In genomic region chr5:131268758-131269370, GRCh38 we compare ENCODE assay signal across 13 cellular contexts.
DNase-seq lines count a peak whose midpoint lies in the region; ATAC-seq and TF ChIP-seq lines count a peak whose summit lies in the region.
"Had no signal": no experiment of that assay in that cellular context is flagged by ENCODE, and none has a peak within 500 bp of the region (broad histone marks: within the 10 kb centered on the region; RNA-seq: fewer than 3 reads in every experiment).

No MANE protein-coding gene starts in this region.

- peaks cover 8% of the 10 kb centered on the region for H3F3A ChIP-seq in OCI-LY1 (ENCODE audit: insufficient read depth, low read length)

- H3K9me3 ChIP-seq in OCI-LY1 (ENCODE audit: low read length) = no peaks in the 10 kb centered on the region
- no peaks in the 10 kb centered on the region for H3K9me3 ChIP-seq in neutrophil

- H3K79me2 ChIP-seq in OCI-LY1 (ENCODE audit: insufficient read depth, low read length) = peaks cover 83% of the 10 kb centered on the region

- H2AFZ ChIP-seq in OCI-LY1 (ENCODE audit: low read length) = no peak overlapping the region

- no peaks in the 10 kb centered on the region for H3K9me2 ChIP-seq in OCI-LY1 (ENCODE audit: low read depth, low read length)

- in situ Hi-C loops in astrocyte of the spinal cord (cut with HindIII; ENCODE audit: low sequenced_read_pairs) = no loop called here

- H3K36me3 ChIP-seq in OCI-LY1 (ENCODE audit: insufficient read depth, low read length) (peaks cover 3% of the 10 kb centered on the region; the same call in 1 of the 2 replicates), neutrophil (no peaks in the 10 kb centered on the region)

- H3K36me3 Mint-ChIP-seq in T-helper 2 cell treated with Interferon-gamma antibody and Interleukin-4, amounts not matched to agents 5 μg/mL and 100 μg/mL, for 36 hours (ENCODE audit: low read depth) = peaks cover 45% of the 10 kb centered on the region

- H3K4me3 ChIP-seq in OCI-LY1 (ENCODE audit: low read depth, low read length, poor library complexity, severe bottlenecking) (no peak overlapping the region), astrocyte of the spinal cord (ENCODE audit: low read depth, low read length) (no peak overlapping the region), neutrophil (ENCODE audit: low read depth in 1 of 2, low read length in 1 of 2) (no peak overlapping the region)

- H3K27ac Mint-ChIP-seq in T-helper 2 cell treated with Interferon-gamma antibody and Interleukin-4, amounts not matched to agents 5 μg/mL and 100 μg/mL, for 36 hours = no peak overlapping the region

- no peaks in the 10 kb centered on the region for H3K27me3 ChIP-seq in OCI-LY1 (ENCODE audit: insufficient read depth, low read length)
- no peaks in the 10 kb centered on the region for H3K27me3 ChIP-seq in neutrophil

- H3K4me3 Mint-ChIP-seq in T-helper 2 cell treated with Interferon-gamma antibody and Interleukin-4, amounts not matched to agents 5 μg/mL and 100 μg/mL, for 36 hours = peak overlapping the region; percentile 43

- no peak for ATAC-seq in HG03521 (IDR thresholded peaks at IDR 0.05; ENCODE audit: unreplicated experiment)

- no peaks in the 10 kb centered on the region for H3K9me3 Mint-ChIP-seq in T-helper 2 cell treated with Interferon-gamma antibody and Interleukin-4, amounts not matched to agents 5 μg/mL and 100 μg/mL, for 36 hours

- peaks cover 41% of the 10 kb centered on the region for H3K4me1 Mint-ChIP-seq in T-helper 2 cell treated with Interferon-gamma antibody and Interleukin-4, amounts not matched to agents 5 μg/mL and 100 μg/mL, for 36 hours (ENCODE audit: low read depth)

- H3K9ac ChIP-seq in OCI-LY1 (ENCODE audit: low read length) = no peak overlapping the region

- no peaks in the 10 kb centered on the region for H4K20me1 ChIP-seq in OCI-LY1 (ENCODE audit: insufficient read depth, low read length)

- H3K4me2 ChIP-seq in OCI-LY1 (ENCODE audit: low read length) = peak overlapping the region; percentile 65; the same call in 1 of the 2 replicates

- H3K27ac ChIP-seq in OCI-LY1 (ENCODE audit: low read depth, low read length, poor library complexity, severe bottlenecking) = no peak overlapping the region
- H3K27ac ChIP-seq in neutrophil = peak overlapping the region; percentile 7

- H3K27me3 Mint-ChIP-seq in T-helper 2 cell treated with Interferon-gamma antibody and Interleukin-4, amounts not matched to agents 5 μg/mL and 100 μg/mL, for 36 hours (ENCODE audit: low read depth) = no peaks in the 10 kb centered on the region

- TF ChIP-seq CTCF in OCI-LY1 (IDR thresholded peaks at IDR 0.05; ENCODE audit: low read length) (no peak), astrocyte of the spinal cord (IDR thresholded peaks at IDR 0.05; ENCODE audit: low read depth, low read length) (no peak), neutrophil (IDR thresholded peaks at IDR 0.05) (no peak)

- H3K4me1 ChIP-seq in OCI-LY1 (ENCODE audit: insufficient read depth, low read length, severe bottlenecking) (peaks cover 80% of the 10 kb centered on the region), neutrophil (ENCODE audit: control insufficient read depth in 1 of 2, insufficient read depth in 1 of 2, low read depth in 1 of 2, low read length in 1 of 2) (peaks cover 54 to 64% of the 10 kb centered on the region in 2 experiments)

- DNase-seq in T-helper 2 cell treated with Interferon-gamma antibody and Interleukin-4, amounts not matched to agents 5 μg/mL and 100 μg/mL, for 36 hours (ENCODE audit: low spot score) = no peak
- DNase-seq in T-helper 2 cell (no peak), astrocyte of the spinal cord (ENCODE audit: low read depth, low spot score) (peak; percentile 12), AG08395 (ENCODE audit: low spot score) (no peak)
- no peak for DNase-seq in stimulated activated CD4-positive, alpha-beta T cell treated with anti-CD3 and anti-CD28 coated beads, Interleukin-2, amount 100 ng/mL, for 48 hours
- DNase-seq: 8988T, amygdala, KBM-7, kidney, NCI-H1105 had no signal
